ENCODE assay signal across 15 cellular contexts in the genomic region with DNA sequence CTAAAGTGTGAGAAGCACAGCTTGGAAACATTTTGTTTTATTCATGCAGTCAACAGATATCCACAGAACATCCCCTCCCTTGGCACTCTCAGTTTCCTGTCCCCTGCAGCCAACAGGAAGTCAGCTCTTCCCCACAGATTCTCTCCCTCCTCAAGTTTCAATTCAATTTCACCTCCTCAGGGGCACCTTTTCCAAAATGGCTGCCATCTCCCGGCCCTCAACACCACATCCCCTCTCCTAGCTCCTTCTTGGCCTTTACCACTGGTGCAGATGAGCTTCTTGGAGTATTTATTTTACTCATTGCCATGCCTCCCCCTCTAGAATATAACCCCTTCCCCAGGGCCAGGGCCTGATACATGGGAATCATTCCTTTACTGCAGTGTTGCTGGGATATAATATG.
"Had no signal": no experiment of that assay in that cellular context is flagged by ENCODE, and none has a peak within 500 bp of the region (broad histone marks: within the 10 kb centered on the region; RNA-seq: fewer than 3 reads in every experiment).

No MANE protein-coding gene starts in this region.

- H3K4me3 Mint-ChIP-seq: activated CD8-positive, alpha-beta T cell treated with anti-CD3 and anti-CD28 coated beads for 36 hours; memory B cell; stimulated activated effector memory CD8-positive, alpha-beta T cell treated with anti-CD3 and anti-CD28 coated beads, Interleukin-12 subunit alpha, Interleukin-12 subunit beta, amount 100 ng/mL, for 72 hours; T-helper 2 cell treated with Interferon-gamma antibody and Interleukin-4, amounts not matched to agents 5 μg/mL and 100 μg/mL, for 36 hours had no signal

- H2AFZ ChIP-seq: parathyroid adenoma had no signal

- H3K4me1 ChIP-seq: parathyroid adenoma had no signal

- H3K4me1 Mint-ChIP-seq: stimulated activated effector memory CD8-positive, alpha-beta T cell treated with anti-CD3 and anti-CD28 coated beads, Interleukin-12 subunit alpha, Interleukin-12 subunit beta, amount 100 ng/mL, for 72 hours had no signal

- H3K36me3 ChIP-seq: heart left ventricle, left ventricle myocardium inferior, right atrium auricular region, SJSA1 had no signal

- ATAC-seq: activated CD8-positive, alpha-beta T cell treated with anti-CD3 and anti-CD28 coated beads for 36 hours; heart left ventricle; stimulated activated effector memory CD8-positive, alpha-beta T cell treated with anti-CD3 and anti-CD28 coated beads, Interleukin-12 subunit alpha, Interleukin-12 subunit beta, amount 100 ng/mL, for 72 hours had no signal

- H3K36me3 Mint-ChIP-seq: stimulated activated effector memory CD8-positive, alpha-beta T cell treated with anti-CD3 and anti-CD28 coated beads, Interleukin-12 subunit alpha, Interleukin-12 subunit beta, amount 100 ng/mL, for 72 hours had no signal

- H3K27me3 ChIP-seq: right atrium auricular region, SJSA1 had no signal

- H3K4me3 ChIP-seq: heart left ventricle, left ventricle myocardium inferior, right atrium auricular region, SJSA1 had no signal

- H3K9me3 ChIP-seq: heart left ventricle, left ventricle myocardium inferior, right atrium auricular region, SJSA1 had no signal

- H3K27ac Mint-ChIP-seq: activated CD8-positive, alpha-beta T cell treated with anti-CD3 and anti-CD28 coated beads for 36 hours; memory B cell; stimulated activated effector memory CD8-positive, alpha-beta T cell treated with anti-CD3 and anti-CD28 coated beads, Interleukin-12 subunit alpha, Interleukin-12 subunit beta, amount 100 ng/mL, for 72 hours; T-helper 2 cell treated with Interferon-gamma antibody and Interleukin-4, amounts not matched to agents 5 μg/mL and 100 μg/mL, for 36 hours had no signal

- H3K9me3 Mint-ChIP-seq: activated CD8-positive, alpha-beta T cell treated with anti-CD3 and anti-CD28 coated beads for 36 hours; stimulated activated effector memory CD8-positive, alpha-beta T cell treated with anti-CD3 and anti-CD28 coated beads, Interleukin-12 subunit alpha, Interleukin-12 subunit beta, amount 100 ng/mL, for 72 hours; T-helper 2 cell treated with Interferon-gamma antibody and Interleukin-4, amounts not matched to agents 5 μg/mL and 100 μg/mL, for 36 hours had no signal

- H3K27ac ChIP-seq: left ventricle myocardium inferior, parathyroid adenoma, right atrium auricular region, SJSA1 had no signal

- H3K9ac ChIP-seq: parathyroid adenoma had no signal

- DNase-seq: activated CD4-positive, alpha-beta T cell treated with anti-CD3 and anti-CD28 coated beads for 1 hour; activated CD8-positive, alpha-beta memory T cell treated with anti-CD3 and anti-CD28 coated beads, Interleukin-2, amount 50 U/mL, for 4 hours; activated CD8-positive, alpha-beta T cell treated with anti-CD3 and anti-CD28 coated beads for 36 hours; activated naive CD4-positive, alpha-beta T cell; foreskin melanocyte; heart left ventricle; left ventricle myocardium inferior; SW 1271; trophoblast cell had no signal
